In the genomic region with DNA sequence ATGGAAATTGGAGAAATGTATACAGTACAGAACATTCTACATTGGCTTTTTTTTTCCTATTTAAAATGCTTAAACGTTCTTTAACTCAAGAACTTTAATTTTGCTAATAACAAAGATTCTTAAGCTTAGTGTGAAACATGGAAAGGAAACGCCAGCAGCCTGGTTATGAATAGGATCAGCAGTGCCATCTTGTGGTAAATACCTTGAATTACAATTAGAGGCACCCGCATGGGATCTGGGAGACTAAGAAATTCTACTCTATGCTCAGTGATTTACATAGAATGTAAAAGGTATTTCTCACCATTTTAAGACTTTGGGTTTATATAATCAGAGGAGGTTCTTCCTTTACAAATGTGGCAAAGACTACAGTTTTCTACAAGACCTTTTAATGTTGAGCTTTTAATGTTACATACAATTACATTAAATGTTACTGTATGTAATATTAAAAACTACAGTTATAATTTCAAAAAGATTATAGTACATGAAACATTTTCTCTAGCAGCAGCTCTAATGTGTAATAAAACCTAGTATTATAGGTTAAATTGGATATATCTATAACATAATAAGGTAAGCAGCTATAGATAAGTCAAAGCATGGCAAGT, we compare ENCODE assay signal across 8 cellular contexts. TPM values are rescaled to one million over a fixed set of nuclear protein-coding genes. Genes with fewer than 3 reads are reported as not detected.
A peak's percentile ranks its signal among the peaks of the same experiment; 100 is the strongest.
DNase-seq lines count a peak whose midpoint lies in the region; ATAC-seq and TF ChIP-seq lines count a peak whose summit lies in the region.

No MANE protein-coding gene starts in this region.

- no peak overlapping the region for H2AK5ac ChIP-seq in mesendoderm (ENCODE audit: low read length)

- no peak overlapping the region for H3K23ac ChIP-seq in mesendoderm (ENCODE audit: low read length)

- H3K18ac ChIP-seq in mesendoderm (ENCODE audit: low read length), result no peak overlapping the region

- peak; percentile 78 for TF ChIP-seq RAD21 in Ishikawa (IDR thresholded peaks at IDR 0.05; ENCODE audit: low read depth)

- H3K79me2 ChIP-seq in mesendoderm (ENCODE audit: control insufficient read depth, insufficient read depth, low read length), result no peaks in the 10 kb centered on the region

- no peak for ATAC-seq in HG02678 (IDR thresholded peaks at IDR 0.05; ENCODE audit: unreplicated experiment)

- H3K9me3 ChIP-seq in effector memory CD4-positive, alpha-beta T cell (ENCODE audit: control insufficient read depth, low read length), result no peaks in the 10 kb centered on the region

- H2BK120ac ChIP-seq in mesendoderm (ENCODE audit: low read depth, low read length), result no peak overlapping the region

- H3K4ac ChIP-seq in mesendoderm (ENCODE audit: low read depth, low read length), result no peak overlapping the region

- no peak overlapping the region for H3K4me3 ChIP-seq in mesendoderm (ENCODE audit: low read length)
- H3K4me3 ChIP-seq in effector memory CD4-positive, alpha-beta T cell (ENCODE audit: insufficient read depth, low read depth, low read length, poor library complexity, severe bottlenecking), result no peak overlapping the region

- DNase-seq in A172 (ENCODE audit: low spot score), result peak; percentile 37
- peak; percentile 40 for DNase-seq in Daoy (ENCODE audit: low read depth)
- peak; percentile 1 for DNase-seq in SHP77 treated with DMSO at 0.1 percent for 48 hours (lab: John Stamatoyannopoulos, UW)
- DNase-seq in dermis microvascular lymphatic vessel endothelial cell (ENCODE audit: low read depth in 2 of 2), result peak; percentile 37 to 63
- peak; percentile 87 for DNase-seq in mesendoderm
- no peak for DNase-seq in effector memory CD4-positive, alpha-beta T cell

- H3K79me1 ChIP-seq in mesendoderm (ENCODE audit: low read length), result no peaks in the 10 kb centered on the region

- WGBS in mesendoderm (ENCODE audit: extremely low coverage, insufficient coverage, low lambda C conversion rate), result no CpG with 5 or more reads among the region's 3 CpGs

- no peak overlapping the region for H2BK15ac ChIP-seq in mesendoderm (replicated peaks; ENCODE audit: low read depth)

- no peak overlapping the region for H3K27ac ChIP-seq in mesendoderm (ENCODE audit: low read depth, low read length)
- H3K27ac ChIP-seq in effector memory CD4-positive, alpha-beta T cell (ENCODE audit: insufficient read depth, low read length, poor library complexity, severe bottlenecking), result no peak overlapping the region

- TF ChIP-seq EP300 in Ishikawa (IDR thresholded peaks at IDR 0.05; ENCODE audit: borderline replicate concordance), result no peak

- no peaks in the 10 kb centered on the region for H3K4me1 ChIP-seq in mesendoderm (ENCODE audit: control insufficient read depth, low read depth, low read length)
- no peaks in the 10 kb centered on the region for H3K4me1 ChIP-seq in effector memory CD4-positive, alpha-beta T cell (ENCODE audit: control insufficient read depth, insufficient read depth, low read length, poor library complexity, severe bottlenecking)

- H4K8ac ChIP-seq in mesendoderm (ENCODE audit: low read depth, low read length), result no peak overlapping the region

- no peak overlapping the region for H4K5ac ChIP-seq in mesendoderm (ENCODE audit: low read length)

- no peak overlapping the region for H3K56ac ChIP-seq in mesendoderm (ENCODE audit: low read length)

- H3K4me2 ChIP-seq in mesendoderm (ENCODE audit: low read length), result no peak overlapping the region

- no peak overlapping the region for H3K9ac ChIP-seq in mesendoderm (ENCODE audit: low read length)

- H3K27me3 ChIP-seq in mesendoderm (ENCODE audit: insufficient read depth, low read length, poor library complexity), result no peaks in the 10 kb centered on the region
- no peaks in the 10 kb centered on the region for H3K27me3 ChIP-seq in effector memory CD4-positive, alpha-beta T cell (replicated peaks; ENCODE audit: control insufficient read depth, insufficient read depth, low read length, poor library complexity, severe bottlenecking)

- no peaks in the 10 kb centered on the region for H3K36me3 ChIP-seq in mesendoderm (ENCODE audit: control insufficient read depth, insufficient read depth, low read length)
- H3K36me3 ChIP-seq in effector memory CD4-positive, alpha-beta T cell (ENCODE audit: control insufficient read depth, insufficient read depth, low read length), result no peaks in the 10 kb centered on the region

- H2BK5ac ChIP-seq in mesendoderm (ENCODE audit: low read length), result no peak overlapping the region

TF ChIP-seq in Ishikawa, 13 proteins besides CTCF, POLR2A, EP300 and RAD21:
- no peak for TF ChIP-seq NFIC (IDR thresholded peaks at IDR 0.05)
- TF ChIP-seq TEAD4 (IDR thresholded peaks at IDR 0.05), result no peak
- TF ChIP-seq ZBTB7A (IDR thresholded peaks at IDR 0.05; ENCODE audit: low read depth), result no peak
- no peak for TF ChIP-seq FOXM1 (IDR thresholded peaks at IDR 0.05; ENCODE audit: borderline replicate concordance, low read depth)
- TF ChIP-seq, protein P1, sequence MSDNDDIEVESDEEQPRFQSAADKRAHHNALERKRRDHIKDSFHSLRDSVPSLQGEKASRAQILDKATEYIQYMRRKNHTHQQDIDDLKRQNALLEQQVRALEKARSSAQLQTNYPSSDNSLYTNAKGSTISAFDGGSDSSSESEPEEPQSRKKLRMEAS (IDR thresholded peaks at IDR 0.05), result no peak
- no peak for TF ChIP-seq TAF1 (IDR thresholded peaks at IDR 0.05; ENCODE audit: low read depth)
- TF ChIP-seq CEBPB (IDR thresholded peaks at IDR 0.05), result no peak

RNA-seq across cellular contexts. Expression of a gene that starts 32.1 kb away (rescaled TPM):
- total RNA-seq in A172 (2014; rRNA removed; shearing (Covaris generic)), result not detected in 2 replicates
- not detected in 2 replicates for total RNA-seq in Daoy (2014; rRNA removed; shearing (Covaris generic))
- not detected in 2 replicates for total RNA-seq in dermis microvascular lymphatic vessel endothelial cell
- not detected for polyA plus RNA-seq in mesendoderm (2013, experiment 1 of 2)
- not detected for polyA plus RNA-seq in mesendoderm (2013, experiment 2 of 2)

RNA-seq across cellular contexts. Expression of a gene that starts 49.6 kb away (rescaled TPM):
- total RNA-seq in A172 (2014; rRNA removed; shearing (Covaris generic)), result 334 and 446 TPM in 2 replicates
- total RNA-seq in Daoy (2014; rRNA removed; shearing (Covaris generic)), result 210 and 248 TPM in 2 replicates
- total RNA-seq in dermis microvascular lymphatic vessel endothelial cell, result 64.6 and 109 TPM in 2 replicates
- polyA plus RNA-seq in mesendoderm (2013, experiment 1 of 2), result 77.8 TPM
- 77.2 TPM for polyA plus RNA-seq in mesendoderm (2013, experiment 2 of 2)

Comparison
In these comparisons a context has a peak if more than half of its experiments do, and no peak if none do; other contexts are left out.
1. DNase-seq: peak in A172 (single experiment), Daoy (single experiment), SHP77 treated with DMSO at 0.1 percent for 48 hours (single experiment), dermis microvascular lymphatic vessel endothelial cell (2 of 2) and mesendoderm (single experiment); none in effector memory CD4-positive, alpha-beta T cell (0 of 3).